Comparison of ENCODE assay signal across 9 cellular contexts in the genomic region with DNA sequence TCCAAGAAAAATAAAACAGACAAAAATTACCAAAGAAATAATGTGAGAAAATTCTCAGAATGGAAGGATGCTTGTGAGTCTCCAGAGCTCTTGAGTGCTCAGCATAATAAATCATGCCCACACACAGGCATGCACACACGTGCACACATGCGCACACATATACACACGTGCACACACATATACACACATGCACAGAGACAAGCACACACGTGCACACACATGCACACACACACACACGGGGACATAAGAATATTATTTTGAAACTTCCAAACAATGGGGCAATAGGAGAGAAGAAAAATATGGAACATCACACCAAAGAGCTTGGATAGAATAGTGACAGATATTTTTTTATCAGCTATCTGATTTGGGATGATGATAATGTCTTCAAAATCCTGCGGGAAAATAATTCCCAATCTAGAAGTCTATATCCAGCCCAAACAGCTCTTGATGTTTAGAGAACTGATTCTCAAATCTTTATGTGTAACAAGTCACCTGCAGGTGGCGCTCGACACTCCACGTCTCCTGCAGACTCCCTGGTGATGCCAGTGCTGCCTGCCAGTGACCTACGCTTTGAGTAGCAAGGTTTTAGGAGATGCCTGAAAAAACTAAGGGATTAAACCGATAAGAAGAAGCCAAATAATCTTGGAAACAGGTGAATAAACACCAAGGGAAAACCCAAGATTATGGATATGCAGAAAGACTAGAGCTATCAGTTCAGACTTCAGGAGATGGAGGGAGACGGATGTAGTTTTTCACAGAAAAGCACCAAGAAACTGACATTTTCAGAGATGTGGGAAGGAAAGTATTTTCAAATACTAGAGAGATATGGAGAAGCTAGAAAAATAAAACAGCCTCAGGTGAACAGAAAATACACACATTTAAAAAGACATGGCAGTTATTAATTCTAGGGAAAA.
DNase-seq lines count a peak whose midpoint lies in the region; ATAC-seq and TF ChIP-seq lines count a peak whose summit lies in the region.
"Had no signal": no experiment of that assay in that cellular context is flagged by ENCODE, and none has a peak within 500 bp of the region (broad histone marks: within the 10 kb centered on the region; RNA-seq: fewer than 3 reads in every experiment).

No MANE protein-coding gene starts in this region.

- no peaks in the 10 kb centered on the region for H3K4me1 Mint-ChIP-seq in activated T-helper 2 cell treated with anti-CD3 and anti-CD28 coated beads, Interferon-gamma antibody, Interleukin-2, Interleukin-4, amounts not matched to agents 10 μg/mL and 5 μg/mL and 100 μg/mL, durations not matched to agents 14 hours and 24 hours and 36 hours (ENCODE audit: low read depth)
- H3K4me1 Mint-ChIP-seq in progenitor cell of endocrine pancreas (ENCODE audit: low read depth) = peaks cover 12% of the 10 kb centered on the region

- no peaks in the 10 kb centered on the region for H3K79me2 ChIP-seq in PC-3 (ENCODE audit: low read length)

- H3K36me3 ChIP-seq in BJ (ENCODE audit: control insufficient read depth, insufficient read depth, low read length) = no peaks in the 10 kb centered on the region
- no peaks in the 10 kb centered on the region for H3K36me3 ChIP-seq in PC-3 (ENCODE audit: low read depth, low read length)
- H3K36me3 ChIP-seq: suprapubic skin had no signal

- DNase-seq in BJ (ENCODE audit: low read depth) = no peak
- peak; percentile 91 for DNase-seq in HT-29 (ENCODE audit: low spot score)
- DNase-seq in PC-3 = peak; percentile 82
- DNase-seq in activated T-helper 2 cell treated with anti-CD3 and anti-CD28 coated beads, Interferon-gamma antibody, Interleukin-2, Interleukin-4, amounts not matched to agents 10 μg/mL and 5 μg/mL and 100 μg/mL, durations not matched to agents 14 hours and 24 hours and 36 hours (ENCODE audit: low spot score) = peak; percentile 31
- DNase-seq in glomerular visceral epithelial cell (ENCODE audit: extremely low spot score) = peak; percentile 45
- peak; percentile 67 for DNase-seq in progenitor cell of endocrine pancreas (ENCODE audit: low spot score, unreplicated experiment)

- H3K27me3 ChIP-seq in BJ (ENCODE audit: control insufficient read depth, insufficient read depth, low read length) (no peaks in the 10 kb centered on the region; the same call in 1 of the 2 replicates), PC-3 (ENCODE audit: low read length) (peaks cover 31% of the 10 kb centered on the region)
- H3K27me3 ChIP-seq: suprapubic skin had no signal

- intact Hi-C loops in PC-3 (cut with micrococcal nuclease) = no loop called here
- intact Hi-C loops in activated T-helper 2 cell treated with anti-CD3 and anti-CD28 coated beads, Interferon-gamma antibody, Interleukin-2, Interleukin-4, amounts not matched to agents 10 μg/mL and 5 μg/mL and 100 μg/mL, durations not matched to agents 14 hours and 24 hours and 36 hours (cut with micrococcal nuclease) = no loop called here

- TF ChIP-seq CTCF in BJ (IDR thresholded peaks at IDR 0.05; ENCODE audit: insufficient read depth, low read depth, low read length) = peak; percentile 79
- TF ChIP-seq CTCF in PC-3 (conservative IDR thresholded peaks at IDR 0.05; ENCODE audit: low read depth, low read length) = peak; percentile 90
- TF ChIP-seq CTCF in progenitor cell of endocrine pancreas (IDR thresholded peaks at IDR 0.05; ENCODE audit: unreplicated experiment) = peak; percentile 87

- no peaks in the 10 kb centered on the region for H4K20me1 ChIP-seq in PC-3 (ENCODE audit: low read length)

- H3K27me3 Mint-ChIP-seq in activated T-helper 2 cell treated with anti-CD3 and anti-CD28 coated beads, Interferon-gamma antibody, Interleukin-2, Interleukin-4, amounts not matched to agents 10 μg/mL and 5 μg/mL and 100 μg/mL, durations not matched to agents 14 hours and 24 hours and 36 hours (ENCODE audit: low read depth) = peaks cover 12% of the 10 kb centered on the region
- no peaks in the 10 kb centered on the region for H3K27me3 Mint-ChIP-seq in progenitor cell of endocrine pancreas

- CTCF ChIA-PET in BJ (lab: Yijun Ruan, JAX) (interaction anchor here (0.5 to 2.6 kb wide), 42 partner anchors 9 to 1213 kb away, joined by 3 to 76 read pairs (median 4); no protein-coding TSS in a partner anchor), PC-3 (lab: Charles Lee) (interaction anchor here (0.6 kb wide), 1 partner anchor 47 kb away, joined by 3 read pairs; no protein-coding TSS in a partner anchor)

- no TSS peak for BruUV-seq in PC-3 (replicated peaks; lab: Mats Ljungman, UMichigan)

- no peak overlapping the region for H3K27ac ChIP-seq in PC-3 (ENCODE audit: low read length)
- H3K27ac ChIP-seq: suprapubic skin had no signal

- no peak overlapping the region for H3K4me3 Mint-ChIP-seq in activated T-helper 2 cell treated with anti-CD3 and anti-CD28 coated beads, Interferon-gamma antibody, Interleukin-2, Interleukin-4, amounts not matched to agents 10 μg/mL and 5 μg/mL and 100 μg/mL, durations not matched to agents 14 hours and 24 hours and 36 hours (ENCODE audit: low read depth)
- no peak overlapping the region for H3K4me3 Mint-ChIP-seq in progenitor cell of endocrine pancreas (ENCODE audit: low read depth)

- H3K4me3 ChIP-seq in BJ (ENCODE audit: low read depth, low read length) = no peak overlapping the region
- no peak overlapping the region for H3K4me3 ChIP-seq in PC-3 (ENCODE audit: low read length)
- H3K4me3 ChIP-seq: suprapubic skin had no signal

- H3K9ac ChIP-seq in PC-3 (ENCODE audit: low read length) = no peak overlapping the region

- no peak overlapping the region for H2AFZ ChIP-seq in PC-3 (ENCODE audit: low read length)

- ATAC-seq in GM19351 (IDR thresholded peaks at IDR 0.05; ENCODE audit: unreplicated experiment) (peak; percentile 89), PC-3 (peak; percentile 46; the same call in 1 of the 2 replicates), GM19463 (IDR thresholded peaks at IDR 0.05; ENCODE audit: unreplicated experiment) (no peak)

- H3K27ac Mint-ChIP-seq in activated T-helper 2 cell treated with anti-CD3 and anti-CD28 coated beads, Interferon-gamma antibody, Interleukin-2, Interleukin-4, amounts not matched to agents 10 μg/mL and 5 μg/mL and 100 μg/mL, durations not matched to agents 14 hours and 24 hours and 36 hours = no peak overlapping the region
- H3K27ac Mint-ChIP-seq in progenitor cell of endocrine pancreas = no peak overlapping the region

- no peaks in the 10 kb centered on the region for H3K9me2 ChIP-seq in PC-3 (replicated peaks; ENCODE audit: low read length)

- H3K4me2 ChIP-seq in PC-3 (ENCODE audit: low read length) = no peak overlapping the region

- H3K9me3 Mint-ChIP-seq in activated T-helper 2 cell treated with anti-CD3 and anti-CD28 coated beads, Interferon-gamma antibody, Interleukin-2, Interleukin-4, amounts not matched to agents 10 μg/mL and 5 μg/mL and 100 μg/mL, durations not matched to agents 14 hours and 24 hours and 36 hours = no peaks in the 10 kb centered on the region
- H3K9me3 Mint-ChIP-seq in progenitor cell of endocrine pancreas (ENCODE audit: low read depth) = no peaks in the 10 kb centered on the region

- no peaks in the 10 kb centered on the region for H3F3A ChIP-seq in PC-3 (ENCODE audit: low read length, unreplicated experiment)

- no peaks in the 10 kb centered on the region for H3K9me3 ChIP-seq in PC-3 (ENCODE audit: low read length)
- H3K9me3 ChIP-seq: suprapubic skin had no signal

- H3K4me1 ChIP-seq in PC-3 (ENCODE audit: insufficient read depth, low read length) = no peaks in the 10 kb centered on the region
- H3K4me1 ChIP-seq: suprapubic skin had no signal

- H3K36me3 Mint-ChIP-seq in activated T-helper 2 cell treated with anti-CD3 and anti-CD28 coated beads, Interferon-gamma antibody, Interleukin-2, Interleukin-4, amounts not matched to agents 10 μg/mL and 5 μg/mL and 100 μg/mL, durations not matched to agents 14 hours and 24 hours and 36 hours (ENCODE audit: low read depth) = no peaks in the 10 kb centered on the region
- H3K36me3 Mint-ChIP-seq in progenitor cell of endocrine pancreas (ENCODE audit: insufficient read depth) = no peaks in the 10 kb centered on the region

- POLR2A ChIA-PET in BJ (lab: Charles Lee) (no interaction called here), PC-3 (lab: Charles Lee; ENCODE audit: unreplicated experiment) (no interaction called here)
